In the genomic region with DNA sequence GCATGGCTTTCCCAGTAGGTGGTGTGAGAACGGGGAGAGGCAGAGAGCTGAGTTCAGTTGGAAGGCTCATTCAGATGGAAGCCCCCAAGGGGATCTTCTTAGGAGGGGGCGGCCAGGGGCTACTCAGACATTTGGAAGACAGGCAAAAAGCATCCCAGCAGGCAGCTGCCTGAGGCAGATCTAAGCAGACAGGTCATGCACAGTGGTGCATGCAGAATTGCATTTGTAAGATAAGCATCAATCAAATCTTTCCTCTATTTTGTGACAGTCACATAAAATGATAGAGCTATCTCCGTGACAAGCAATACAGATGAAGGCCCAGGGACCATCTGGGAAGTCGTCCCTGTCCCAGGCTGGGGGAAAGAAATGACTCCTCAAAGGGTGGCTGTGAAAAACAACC, we compare ENCODE assay signal across 12 cellular contexts. TPM values are rescaled to one million over a fixed set of nuclear protein-coding genes. Genes with fewer than 3 reads are reported as not detected.
DNase-seq lines count a peak whose midpoint lies in the region; ATAC-seq and TF ChIP-seq lines count a peak whose summit lies in the region.
"Had no signal": no experiment of that assay in that cellular context is flagged by ENCODE, and none has a peak within 500 bp of the region (broad histone marks: within the 10 kb centered on the region; RNA-seq: fewer than 3 reads in every experiment).

No MANE protein-coding gene starts in this region.

- H3K4me1 Mint-ChIP-seq in WTC11 = peaks cover 26% of the 10 kb centered on the region
- peaks cover 9% of the 10 kb centered on the region for H3K4me1 Mint-ChIP-seq in activated CD4-positive, alpha-beta memory T cell treated with anti-CD3 and anti-CD28 coated beads, Interleukin-2, amount 10 ng/mL, durations not matched to agents 7 days and 5 days

- H3K36me3 ChIP-seq in HUES48 (ENCODE audit: control insufficient read depth, insufficient read depth, low read length) (peaks cover 16% of the 10 kb centered on the region), neural cell (ENCODE audit: insufficient read depth, low read length) (no peaks in the 10 kb centered on the region), gastroesophageal sphincter (no peaks in the 10 kb centered on the region)

- TF ChIP-seq RAD21 in neural cell (conservative IDR thresholded peaks at IDR 0.05) = no peak

- H3K9me2 ChIP-seq in neural cell (ENCODE audit: insufficient read depth, low read length) = no peaks in the 10 kb centered on the region

- DNase-seq in ELF-1 (ENCODE audit: low read depth, low spot score) = peak; percentile 77
- DNase-seq in WTC11 (ENCODE audit: low spot score) = no peak
- DNase-seq in activated CD4-positive, alpha-beta memory T cell treated with anti-CD3 and anti-CD28 coated beads, Interleukin-2, amount 10 ng/mL, durations not matched to agents 7 days and 5 days = no peak
- no peak for DNase-seq in activated CD4-positive, alpha-beta T cell treated with anti-CD3 and anti-CD28 coated beads for 4 hours
- DNase-seq: DMS 273 treated with DMSO at 0.1 percent for 48 hours, KBM-7, NCI-H510A treated with DMSO at 0.1 percent for 48 hours, RPMI8226 had no signal

- 50 to 58% methylated on average over 1 to 4 of the region's 4 CpGs for WGBS in gastroesophageal sphincter (ENCODE audit: low coverage in 1 of 2), 2 donors

- ATAC-seq in WTC11 (no peak), gastroesophageal sphincter (no peak)

- H3K27ac Mint-ChIP-seq in WTC11 = peak overlapping the region; percentile 74; the same call in 1 of the 2 replicates
- H3K27ac Mint-ChIP-seq in activated CD4-positive, alpha-beta memory T cell treated with anti-CD3 and anti-CD28 coated beads, Interleukin-2, amount 10 ng/mL, durations not matched to agents 7 days and 5 days = no peak overlapping the region

- H3K9me3 Mint-ChIP-seq in WTC11 = no peaks in the 10 kb centered on the region
- H3K9me3 Mint-ChIP-seq in activated CD4-positive, alpha-beta memory T cell treated with anti-CD3 and anti-CD28 coated beads, Interleukin-2, amount 10 ng/mL, durations not matched to agents 7 days and 5 days = no peaks in the 10 kb centered on the region

- TF ChIP-seq EP300 in neural cell (conservative IDR thresholded peaks at IDR 0.05; ENCODE audit: poor library complexity, severe bottlenecking) = peak; percentile 52
- no peak for TF ChIP-seq EP300 in gastroesophageal sphincter (IDR thresholded peaks at IDR 0.05)

- H3K9ac ChIP-seq in HUES48 (ENCODE audit: low read depth, low read length) (no peak overlapping the region), neural cell (ENCODE audit: low read length) (no peak overlapping the region)

- POLR2A ChIA-PET in WTC11 (lab: Charles Lee) = no interaction called here
- POLR2A ChIA-PET in activated CD4-positive, alpha-beta memory T cell treated with anti-CD3 and anti-CD28 coated beads, Interleukin-2, amount 10 ng/mL, durations not matched to agents 7 days and 5 days (lab: Charles Lee) = interaction anchor here (0.9 kb wide), 1 partner anchor 10 kb away, joined by 3 read pairs; no protein-coding TSS in a partner anchor

- no peaks in the 10 kb centered on the region for H3K79me2 ChIP-seq in neural cell (replicated peaks; ENCODE audit: insufficient read depth, low read length)

- H3K4me1 ChIP-seq in HUES48 (ENCODE audit: control insufficient read depth, insufficient read depth, low read length) = peaks cover 3% of the 10 kb centered on the region; the same call in 1 of the 2 replicates
- peaks cover 0 to 10% (median 3%) of the 10 kb centered on the region in 3 donors for H3K4me1 ChIP-seq in gastroesophageal sphincter

- no peak for TF ChIP-seq POLR2A in gastroesophageal sphincter (IDR thresholded peaks at IDR 0.05)

- H3K9me3 ChIP-seq in HUES48 (ENCODE audit: control insufficient read depth, insufficient read depth, low read length) (no peaks in the 10 kb centered on the region), neural cell (ENCODE audit: low read length) (no peaks in the 10 kb centered on the region), gastroesophageal sphincter (no peaks in the 10 kb centered on the region)

- CTCF ChIA-PET in WTC11 (lab: Charles Lee) = no interaction called here
- CTCF ChIA-PET in activated CD4-positive, alpha-beta memory T cell treated with anti-CD3 and anti-CD28 coated beads, Interleukin-2, amount 10 ng/mL, durations not matched to agents 7 days and 5 days (lab: Charles Lee) = no interaction called here

- H3K4me3 ChIP-seq in HUES48 (ENCODE audit: low read depth, low read length) (no peak overlapping the region), neural cell (ENCODE audit: low read length) (peak overlapping the region; percentile 45), gastroesophageal sphincter (no peak overlapping the region)

- peaks cover 1% of the 10 kb centered on the region for H3K27me3 Mint-ChIP-seq in WTC11 (ENCODE audit: low read depth)
- peaks cover 25% of the 10 kb centered on the region for H3K27me3 Mint-ChIP-seq in activated CD4-positive, alpha-beta memory T cell treated with anti-CD3 and anti-CD28 coated beads, Interleukin-2, amount 10 ng/mL, durations not matched to agents 7 days and 5 days

- H4K20me1 ChIP-seq in neural cell (ENCODE audit: insufficient read depth) = no peaks in the 10 kb centered on the region

- H3K4me2 ChIP-seq in neural cell (ENCODE audit: low read length) = no peak overlapping the region

- peaks cover 6% of the 10 kb centered on the region; the same call in 1 of the 2 replicates for H3K36me3 Mint-ChIP-seq in WTC11
- H3K36me3 Mint-ChIP-seq in activated CD4-positive, alpha-beta memory T cell treated with anti-CD3 and anti-CD28 coated beads, Interleukin-2, amount 10 ng/mL, durations not matched to agents 7 days and 5 days (ENCODE audit: low read depth) = no peaks in the 10 kb centered on the region

- H2AFZ ChIP-seq in neural cell (ENCODE audit: low read depth, low read length) = no peak overlapping the region

- H3K27me3 ChIP-seq in HUES48 (ENCODE audit: control insufficient read depth, insufficient read depth, low read length) (no peaks in the 10 kb centered on the region), neural cell (ENCODE audit: insufficient read depth, low read depth, low read length) (peaks cover 4% of the 10 kb centered on the region), gastroesophageal sphincter (peaks cover 27% of the 10 kb centered on the region)

- H3F3A ChIP-seq in neural cell (ENCODE audit: insufficient read depth, low read length, poor library complexity, severe bottlenecking) = no peaks in the 10 kb centered on the region

- H3K4me3 Mint-ChIP-seq in WTC11 = no peak overlapping the region
- H3K4me3 Mint-ChIP-seq in activated CD4-positive, alpha-beta memory T cell treated with anti-CD3 and anti-CD28 coated beads, Interleukin-2, amount 10 ng/mL, durations not matched to agents 7 days and 5 days = no peak overlapping the region

- TF ChIP-seq CTCF in WTC11 (IDR thresholded peaks at IDR 0.05) = no peak
- TF ChIP-seq CTCF in neural cell (IDR thresholded peaks at IDR 0.05; ENCODE audit: poor library complexity, severe bottlenecking) = no peak
- no peak for TF ChIP-seq CTCF in gastroesophageal sphincter (IDR thresholded peaks at IDR 0.05)

- H3K27ac ChIP-seq in HUES48 (ENCODE audit: low read depth, low read length) (peak overlapping the region; percentile 44), neural cell (ENCODE audit: low read length) (peak overlapping the region; percentile 52), gastroesophageal sphincter (no peak overlapping the region)
- H3K27ac ChIP-seq: HL-60 had no signal

TF ChIP-seq in WTC11, 78 proteins besides CTCF, POLR2A, EP300 and RAD21 (continues in another document):
- TF ChIP-seq ZNF232 (CRISPR knock-in tag; IDR thresholded peaks at IDR 0.05) (no peak), ZNF423 (CRISPR knock-in tag; IDR thresholded peaks at IDR 0.05) (no peak), TP53 (CRISPR knock-in tag; IDR thresholded peaks at IDR 0.05) (no peak), ETV6 (CRISPR knock-in tag; IDR thresholded peaks at IDR 0.05) (no peak), ZNF219 (CRISPR knock-in tag; IDR thresholded peaks at IDR 0.05; ENCODE audit: borderline replicate concordance) (no peak), GRHL2 (CRISPR knock-in tag; IDR thresholded peaks at IDR 0.05; ENCODE audit: insufficient replicate concordance, severe bottlenecking) (no peak), NR1H2 (CRISPR knock-in tag; IDR thresholded peaks at IDR 0.05) (no peak)

TF ChIP-seq in neural cell, 6 proteins besides CTCF, POLR2A, EP300 and RAD21:
- TF ChIP-seq POLR2AphosphoS5 (IDR thresholded peaks at IDR 0.05) = peak; percentile 10
- TF ChIP-seq MXI1 (conservative IDR thresholded peaks at IDR 0.05; ENCODE audit: poor library complexity, severe bottlenecking) = no peak

RNA-seq across cellular contexts. Expression of a gene that starts 3.8 kb away (rescaled TPM):
- total RNA-seq in WTC11 (2021) = 33.7 to 36.9 TPM (median 34.1 TPM) in 3 replicates
- 15.0 and 17.8 TPM in 2 replicates for polyA plus RNA-seq in neural cell
- 28.0 and 38.2 TPM in 2 replicates for polyA minus RNA-seq in neural cell
- under 1 TPM; 0.03 to 0.08 TPM for total RNA-seq in activated CD4-positive, alpha-beta memory T cell treated with anti-CD3 and anti-CD28 coated beads, Interleukin-2, amount 10 ng/mL, durations not matched to agents 7 days and 5 days
- total RNA-seq in gastroesophageal sphincter = under 1 TPM; under 0.01 to 0.81 (median 0.34) TPM

RNA-seq across cellular contexts. Expression of a gene that starts 46.9 kb away (rescaled TPM):
- total RNA-seq in WTC11 (2021) = 9.4 to 10.1 TPM (median 9.9 TPM) in 3 replicates
- polyA plus RNA-seq in neural cell = 14.0 and 18.2 TPM in 2 replicates
- 13.2 and 15.8 TPM in 2 replicates for polyA minus RNA-seq in neural cell
- 10 to 100 TPM; 11.3 to 11.5 TPM for total RNA-seq in activated CD4-positive, alpha-beta memory T cell treated with anti-CD3 and anti-CD28 coated beads, Interleukin-2, amount 10 ng/mL, durations not matched to agents 7 days and 5 days
- total RNA-seq in gastroesophageal sphincter = 10 to 100 TPM in 1 of 4 donors, 1 to 10 TPM in 3; 7.4 to 10.3 (median 8.9) TPM

Comparison
In these comparisons a context has a peak if more than half of its experiments do, and no peak if none do; other contexts are left out.
1. H3K27ac ChIP-seq: peak in HUES48 (single experiment) and neural cell (single experiment); none in gastroesophageal sphincter (0 of 4).
2. RNA of a gene that starts 3.8 kb away (total RNA-seq): 33.7 to 36.9 TPM in WTC11; under 0.01 to 0.81 TPM in gastroesophageal sphincter and 0.03 to 0.08 TPM in activated CD4-positive, alpha-beta memory T cell treated with anti-CD3 and anti-CD28 coated beads, Interleukin-2, amount 10 ng/mL, durations not matched to agents 7 days and 5 days; every median in the first group is over 10 times any median in the second.